38 cellular contexts compared by ENCODE assay signal in genomic region chr4:95162867-95163266, GRCh38.
"Had no signal": no experiment of that assay in that cellular context is flagged by ENCODE, and none has a peak within 500 bp of the region (broad histone marks: within the 10 kb centered on the region; RNA-seq: fewer than 3 reads in every experiment).

No MANE protein-coding gene starts in this region.

- H3K27ac Mint-ChIP-seq: activated naive CD4-positive, alpha-beta T cell treated with anti-CD3 and anti-CD28 coated beads for 36 hours; activated naive CD4-positive, alpha-beta T cell treated with anti-CD3 and anti-CD28 coated beads, Interleukin-2, amount 10 ng/mL, durations not matched to agents 7 days and 5 days; activated naive CD4-positive, alpha-beta T cell treated with anti-CD3 and anti-CD28 coated beads, Interleukin-2, amount 50 U/mL, for 24 hours; activated naive CD4-positive, alpha-beta T cell treated with anti-CD3 and anti-CD28 coated beads, Interleukin-2, amount 50 U/mL, for 72 hours; activated naive CD8-positive, alpha-beta T cell; activated naive CD8-positive, alpha-beta T cell treated with anti-CD3 and anti-CD28 coated beads for 36 hours; activated naive CD8-positive, alpha-beta T cell treated with anti-CD3 and anti-CD28 coated beads, Interleukin-2, amount 10 ng/mL, durations not matched to agents 7 days and 5 days; activated naive CD8-positive, alpha-beta T cell treated with anti-CD3 and anti-CD28 coated beads, Interleukin-2, amount 50 U/mL, for 24 hours; activated T-cell treated with anti-CD3 and anti-CD28 coated beads, Interleukin-2, amount 50 U/mL, for 24 hours; activated T-cell treated with anti-CD3 and anti-CD28 coated beads, Interleukin-2, amount 50 U/mL, for 72 hours; activated T-helper 1 cell treated with anti-CD3 and anti-CD28 coated beads, Interleukin-12 subunit alpha, Interleukin-12 subunit beta, Interleukin-2, Interleukin-4 antibody, amounts not matched to agents 30 ng/mL and 10 ng/mL and 1 ng/mL, durations not matched to agents 14 hours and 24 hours and 36 hours; activated T-helper 17 cell treated with anti-CD3 and anti-CD28 coated beads, Interleukin-2, amount 50 U/mL, for 72 hours; activated T-helper 2 cell treated with anti-CD3 and anti-CD28 coated beads, Interferon-gamma antibody, Interleukin-2, Interleukin-4, amounts not matched to agents 10 μg/mL and 5 μg/mL and 100 μg/mL, durations not matched to agents 14 hours and 24 hours and 36 hours; brain had no signal

- H3K4me1 Mint-ChIP-seq: activated naive CD8-positive, alpha-beta T cell treated with anti-CD3 and anti-CD28 coated beads, Interleukin-2, amount 50 U/mL, for 24 hours; activated T-helper 17 cell treated with anti-CD3 and anti-CD28 coated beads, Interleukin-2, amount 50 U/mL, for 72 hours; central memory CD8-positive, alpha-beta T cell had no signal

- H3K9me3 Mint-ChIP-seq: activated naive CD4-positive, alpha-beta T cell treated with anti-CD3 and anti-CD28 coated beads for 36 hours; activated naive CD4-positive, alpha-beta T cell treated with anti-CD3 and anti-CD28 coated beads, Interleukin-2, amount 10 ng/mL, durations not matched to agents 7 days and 5 days; activated naive CD4-positive, alpha-beta T cell treated with anti-CD3 and anti-CD28 coated beads, Interleukin-2, amount 50 U/mL, for 24 hours; activated naive CD4-positive, alpha-beta T cell treated with anti-CD3 and anti-CD28 coated beads, Interleukin-2, amount 50 U/mL, for 72 hours; activated naive CD8-positive, alpha-beta T cell treated with anti-CD3 and anti-CD28 coated beads for 36 hours; activated naive CD8-positive, alpha-beta T cell treated with anti-CD3 and anti-CD28 coated beads, Interleukin-2, amount 10 ng/mL, durations not matched to agents 7 days and 5 days; activated naive CD8-positive, alpha-beta T cell treated with anti-CD3 and anti-CD28 coated beads, Interleukin-2, amount 50 U/mL, for 24 hours; activated T-cell treated with anti-CD3 and anti-CD28 coated beads, Interleukin-2, amount 50 U/mL, for 24 hours; activated T-cell treated with anti-CD3 and anti-CD28 coated beads, Interleukin-2, amount 50 U/mL, for 4 hours; activated T-cell treated with anti-CD3 and anti-CD28 coated beads, Interleukin-2, amount 50 U/mL, for 72 hours; activated T-helper 1 cell treated with anti-CD3 and anti-CD28 coated beads, Interleukin-12 subunit alpha, Interleukin-12 subunit beta, Interleukin-2, Interleukin-4 antibody, amounts not matched to agents 30 ng/mL and 10 ng/mL and 1 ng/mL, durations not matched to agents 14 hours and 24 hours and 36 hours; activated T-helper 17 cell treated with anti-CD3 and anti-CD28 coated beads, Interleukin-2, amount 50 U/mL, for 72 hours; activated T-helper 2 cell treated with anti-CD3 and anti-CD28 coated beads, Interferon-gamma antibody, Interleukin-2, Interleukin-4, amounts not matched to agents 10 μg/mL and 5 μg/mL and 100 μg/mL, durations not matched to agents 14 hours and 24 hours and 36 hours; brain; central memory CD8-positive, alpha-beta T cell had no signal

- H3K4me3 ChIP-seq: adrenal gland, ascending aorta, body of pancreas, breast epithelium, cardiac muscle cell had no signal

- H3K27ac ChIP-seq: adrenal gland, ascending aorta, body of pancreas, brain microvascular endothelial cell, breast epithelium, cardiac muscle cell had no signal

- H3K4me3 Mint-ChIP-seq: activated naive CD4-positive, alpha-beta T cell treated with anti-CD3 and anti-CD28 coated beads for 36 hours; activated naive CD4-positive, alpha-beta T cell treated with anti-CD3 and anti-CD28 coated beads, Interleukin-2, amount 10 ng/mL, durations not matched to agents 7 days and 5 days; activated naive CD4-positive, alpha-beta T cell treated with anti-CD3 and anti-CD28 coated beads, Interleukin-2, amount 50 U/mL, for 24 hours; activated naive CD8-positive, alpha-beta T cell; activated naive CD8-positive, alpha-beta T cell treated with anti-CD3 and anti-CD28 coated beads for 36 hours; activated naive CD8-positive, alpha-beta T cell treated with anti-CD3 and anti-CD28 coated beads, Interleukin-2, amount 10 ng/mL, durations not matched to agents 7 days and 5 days; activated naive CD8-positive, alpha-beta T cell treated with anti-CD3 and anti-CD28 coated beads, Interleukin-2, amount 50 U/mL, for 24 hours; activated T-cell treated with anti-CD3 and anti-CD28 coated beads, Interleukin-2, amount 50 U/mL, for 24 hours; activated T-cell treated with anti-CD3 and anti-CD28 coated beads, Interleukin-2, amount 50 U/mL, for 4 hours; activated T-cell treated with anti-CD3 and anti-CD28 coated beads, Interleukin-2, amount 50 U/mL, for 72 hours; activated T-helper 1 cell treated with anti-CD3 and anti-CD28 coated beads, Interleukin-12 subunit alpha, Interleukin-12 subunit beta, Interleukin-2, Interleukin-4 antibody, amounts not matched to agents 30 ng/mL and 10 ng/mL and 1 ng/mL, durations not matched to agents 14 hours and 24 hours and 36 hours; activated T-helper 17 cell treated with anti-CD3 and anti-CD28 coated beads, Interleukin-2, amount 50 U/mL, for 72 hours; brain; central memory CD8-positive, alpha-beta T cell had no signal

- H3K9me3 ChIP-seq: adrenal gland, ascending aorta, body of pancreas, breast epithelium had no signal

- H3K36me3 ChIP-seq: adrenal gland, ascending aorta, brain microvascular endothelial cell, breast epithelium, cardiac muscle cell had no signal

- H3K27me3 ChIP-seq: adrenal gland, ascending aorta, body of pancreas, brain microvascular endothelial cell, breast epithelium, cardiac muscle cell had no signal

- H3K27me3 Mint-ChIP-seq: activated naive CD4-positive, alpha-beta T cell treated with anti-CD3 and anti-CD28 coated beads, Interleukin-2, amount 50 U/mL, for 24 hours; activated naive CD8-positive, alpha-beta T cell; activated naive CD8-positive, alpha-beta T cell treated with anti-CD3 and anti-CD28 coated beads for 36 hours; activated naive CD8-positive, alpha-beta T cell treated with anti-CD3 and anti-CD28 coated beads, Interleukin-2, amount 50 U/mL, for 24 hours; activated T-cell treated with anti-CD3 and anti-CD28 coated beads, Interleukin-2, amount 50 U/mL, for 24 hours; activated T-helper 17 cell treated with anti-CD3 and anti-CD28 coated beads, Interleukin-2, amount 50 U/mL, for 72 hours; brain had no signal

- H3K4me1 ChIP-seq: adrenal gland, ascending aorta, breast epithelium had no signal

- FAIRE-seq: astrocyte had no signal

- ATAC-seq: activated naive CD4-positive, alpha-beta T cell treated with anti-CD3 and anti-CD28 coated beads, Interleukin-2, amount 50 U/mL, for 72 hours; activated naive CD8-positive, alpha-beta T cell treated with anti-CD3 and anti-CD28 coated beads, Interleukin-2, amount 50 U/mL, for 24 hours; activated T-cell treated with anti-CD3 and anti-CD28 coated beads, Interleukin-2, amount 50 U/mL, for 4 hours; activated T-cell treated with anti-CD3 and anti-CD28 coated beads, Interleukin-2, amount 50 U/mL, for 72 hours; activated T-helper 17 cell treated with anti-CD3 and anti-CD28 coated beads, Interleukin-2, amount 50 U/mL, for 72 hours; body of pancreas had no signal

- DNase-seq: activated effector memory CD4-positive, alpha-beta T cell treated with anti-CD3 and anti-CD28 coated beads, Interleukin-2, amount 50 U/mL, for 16 hours; activated effector memory CD4-positive, alpha-beta T cell treated with Interleukin-2 at 50 U/mL for 16 hours; activated gamma-delta T cell; activated gamma-delta T cell treated with Interleukin-2 at 50 U/mL for 16 hours; activated naive CD4-positive, alpha-beta T cell; activated naive CD4-positive, alpha-beta T cell treated with anti-CD3 and anti-CD28 coated beads for 36 hours; activated naive CD4-positive, alpha-beta T cell treated with anti-CD3 and anti-CD28 coated beads, Interleukin-2, amount 10 ng/mL, durations not matched to agents 7 days and 5 days; activated naive CD4-positive, alpha-beta T cell treated with anti-CD3 and anti-CD28 coated beads, Interleukin-2, amount 50 U/mL, for 16 hours; activated naive CD4-positive, alpha-beta T cell treated with Interleukin-2 at 50 U/mL for 16 hours; activated naive CD8-positive, alpha-beta T cell treated with anti-CD3 and anti-CD28 coated beads for 36 hours; activated naive CD8-positive, alpha-beta T cell treated with anti-CD3 and anti-CD28 coated beads, Interleukin-2, amount 10 ng/mL, durations not matched to agents 7 days and 5 days; activated naive CD8-positive, alpha-beta T cell treated with anti-CD3 and anti-CD28 coated beads, Interleukin-2, amount 50 U/mL, for 24 hours; activated T-cell treated with anti-CD3 and anti-CD28 coated beads, Interleukin-2, amount 50 U/mL, for 1 hour; activated T-cell treated with anti-CD3 and anti-CD28 coated beads, Interleukin-2, amount 50 U/mL, for 24 hours; activated T-cell treated with anti-CD3 and anti-CD28 coated beads, Interleukin-2, amount 50 U/mL, for 4 hours; activated T-cell treated with anti-CD3 and anti-CD28 coated beads, Interleukin-2, amount 50 U/mL, for 48 hours; activated T-cell treated with anti-CD3 and anti-CD28 coated beads, Interleukin-2, amount 50 U/mL, for 72 hours; adrenal gland; amniotic stem cell; amygdala; anterior cingulate cortex; aorta; body of pancreas; brain microvascular endothelial cell; caudate nucleus; central memory CD4-positive, alpha-beta T cell had no signal

- H3K36me3 Mint-ChIP-seq: activated naive CD4-positive, alpha-beta T cell treated with anti-CD3 and anti-CD28 coated beads, Interleukin-2, amount 10 ng/mL, durations not matched to agents 7 days and 5 days; activated naive CD4-positive, alpha-beta T cell treated with anti-CD3 and anti-CD28 coated beads, Interleukin-2, amount 50 U/mL, for 24 hours; activated naive CD4-positive, alpha-beta T cell treated with anti-CD3 and anti-CD28 coated beads, Interleukin-2, amount 50 U/mL, for 72 hours; activated naive CD8-positive, alpha-beta T cell; activated naive CD8-positive, alpha-beta T cell treated with anti-CD3 and anti-CD28 coated beads for 36 hours had no signal
